8 cellular contexts compared by ENCODE assay signal in genomic region chr6:21593412-21593926, GRCh38. TPM values are rescaled to one million over a fixed set of nuclear protein-coding genes. Genes with fewer than 3 reads are reported as not detected.
DNase-seq lines count a peak whose midpoint lies in the region; ATAC-seq and TF ChIP-seq lines count a peak whose summit lies in the region.

SOX4 (plus strand) TSS chr6:21593751; CDS start chr6:21594535, 784 bp downstream.

- H3K4me3 ChIP-seq in NB4 (ENCODE audit: low read depth, low read length) (peak within 1 kb of the TSS; percentile 77), SJSA1 (peak within 1 kb of the TSS; percentile 75), cardiac muscle cell (peak within 1 kb of the TSS; percentile 99)

- TF ChIP-seq CTCF in GM13977 (IDR thresholded peaks at IDR 0.05; ENCODE audit: extremely low read depth, insufficient read depth, missing control alignments) (no peak), NB4 (IDR thresholded peaks at IDR 0.05; ENCODE audit: low read depth, low read length) (no peak), cardiac muscle cell (IDR thresholded peaks at IDR 0.05; ENCODE audit: low read depth, low read length) (no peak), omental fat pad (IDR thresholded peaks at IDR 0.05) (no peak)

- H3K4me1 ChIP-seq in SJSA1 (replicated peaks) (peaks cover 9% of the 10 kb centered on the region), cardiac muscle cell (ENCODE audit: low read depth) (no peaks in the 10 kb centered on the region)

- DNase-seq in GM13977 (ENCODE audit: low spot score) (peak; percentile 92), NB4 (ENCODE audit: low read depth) (peak; percentile 98), SJSA1 (ENCODE audit: low read depth in 1 of 2, low spot score in 2 of 2) (peak; percentile 96 to 98), amniotic stem cell (lab: John Stamatoyannopoulos, UW) (peak; percentile 93), cardiac muscle cell (ENCODE audit: low read depth in 1 of 2, low spot score in 1 of 2) (peak; percentile 98), omental fat pad (ENCODE audit: low spot score) (peak; percentile 87), T-helper 9 cell (no peak)

- in situ Hi-C loops in GM13977 (cut with MboI; ENCODE audit: low pct_unique_long_range_greater_than_20kb, low sequenced_read_pairs, unreplicated experiment) = loop anchor here (25.0 kb wide), 2 partner anchors 681 to 881 kb away; no protein-coding TSS in a partner anchor

- peak; percentile 98 for TF ChIP-seq POLR2A in NB4 (IDR thresholded peaks at IDR 0.05; ENCODE audit: extremely low read depth, insufficient read length)

- H3K27me3 ChIP-seq in SJSA1 (replicated peaks) (no peaks in the 10 kb centered on the region), cardiac muscle cell (no peaks in the 10 kb centered on the region)

- H3K27ac ChIP-seq in SJSA1 (peak within 1 kb of the TSS; percentile 76), cardiac muscle cell (peak within 1 kb of the TSS; percentile 91)

- H3K9me3 ChIP-seq in SJSA1 (replicated peaks) (no peaks in the 10 kb centered on the region), cardiac muscle cell (ENCODE audit: low read depth) (no peaks in the 10 kb centered on the region)

- H3K36me3 ChIP-seq in SJSA1 (peaks cover 36% of the 10 kb centered on the region), cardiac muscle cell (no peaks in the 10 kb centered on the region)

- ATAC-seq in HG02642 (IDR thresholded peaks at IDR 0.05; ENCODE audit: poor library complexity, unreplicated experiment) (peak; percentile 69), omental fat pad (ENCODE audit: low FRiP score) (peak; percentile 67)

RNA-seq across cellular contexts. Expression of gene SOX4, which starts in this region (rescaled TPM):
- total RNA-seq in SJSA1 (2014; rRNA removed; shearing (Covaris generic)) = 32.3 and 34.1 TPM in 2 replicates
- total RNA-seq in cardiac muscle cell = 46.9 and 60.6 TPM in 2 replicates
- 29.9 and 42.2 TPM in 2 replicates for polyA plus RNA-seq in cardiac muscle cell
- total RNA-seq in omental fat pad = 10 to 100 TPM in 2 of 4 donors, 1 to 10 TPM in 2; 6.8 to 12.1 (median 9.4) TPM
